Comparison of ENCODE assay signal across 1 cellular context in the genomic region with DNA sequence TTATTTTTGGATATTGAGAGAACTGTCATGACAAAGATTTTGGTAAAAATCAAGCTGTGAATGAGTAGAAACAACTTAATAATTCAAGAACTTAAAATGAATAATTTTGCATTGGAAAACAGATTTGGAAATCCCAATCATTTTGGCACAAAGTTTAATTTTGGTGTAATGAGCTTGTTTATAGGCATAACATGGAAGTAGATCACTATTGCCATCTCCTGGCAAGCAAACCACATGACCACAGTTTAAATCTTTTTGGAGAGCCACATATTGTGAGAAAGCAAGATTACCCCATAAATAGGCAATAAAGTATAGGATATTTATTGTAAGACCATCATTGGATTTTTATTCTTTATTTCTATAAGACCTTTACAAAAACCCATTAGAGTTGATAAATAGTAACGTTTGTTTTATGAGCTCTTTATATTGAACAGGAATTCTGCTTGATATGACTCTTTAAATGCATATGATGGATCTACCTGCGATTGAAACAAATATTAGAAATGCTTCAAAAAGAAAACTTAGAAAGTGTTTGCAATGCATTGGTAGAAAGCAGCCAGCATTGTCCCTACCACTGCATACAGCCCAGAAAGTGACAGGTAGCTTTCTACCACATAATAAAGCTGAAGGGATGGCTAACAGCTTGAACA.
TF ChIP-seq lines count a peak whose summit lies in the region.

No MANE protein-coding gene starts in this region.

TF ChIP-seq in K562, 482 proteins besides CTCF, POLR2A, EP300 and RAD21 (continued from another document):
- TF ChIP-seq, protein P1, sequence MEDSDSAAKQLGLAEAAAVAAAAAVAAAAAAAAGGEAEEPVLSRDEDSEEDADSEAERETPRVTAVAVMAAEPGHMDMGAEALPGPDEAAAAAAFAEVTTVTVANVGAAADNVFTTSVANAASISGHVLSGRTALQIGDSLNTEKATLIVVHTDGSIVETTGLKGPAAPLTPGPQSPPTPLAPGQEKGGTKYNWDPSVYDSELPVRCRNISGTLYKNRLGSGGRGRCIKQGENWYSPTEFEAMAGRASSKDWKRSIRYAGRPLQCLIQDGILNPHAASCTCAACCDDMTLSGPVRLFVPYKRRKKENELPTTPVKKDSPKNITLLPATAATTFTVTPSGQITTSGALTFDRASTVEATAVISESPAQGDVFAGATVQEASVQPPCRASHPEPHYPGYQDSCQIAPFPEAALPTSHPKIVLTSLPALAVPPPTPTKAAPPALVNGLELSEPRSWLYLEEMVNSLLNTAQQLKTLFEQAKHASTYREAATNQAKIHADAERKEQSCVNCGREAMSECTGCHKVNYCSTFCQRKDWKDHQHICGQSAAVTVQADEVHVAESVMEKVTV (CRISPR knock-in tag; IDR thresholded peaks at IDR 0.05) = peak; percentile 49; the same call in 1 of the 2 replicates
- no peak for TF ChIP-seq ZNF354B (CRISPR knock-in tag; IDR thresholded peaks at IDR 0.05)
- no peak for TF ChIP-seq NFYB (IDR thresholded peaks at IDR 0.05; ENCODE audit: extremely low read depth, insufficient read length)
- TF ChIP-seq ILF3 (IDR thresholded peaks at IDR 0.05; ENCODE audit: borderline replicate concordance) = no peak
- no peak for TF ChIP-seq SRSF7 (optimal IDR thresholded peaks at IDR 0.05; ENCODE audit: low read depth, low read length)
- TF ChIP-seq RFX1 (IDR thresholded peaks at IDR 0.05) = no peak
- no peak for TF ChIP-seq TRIM28 (IDR thresholded peaks at IDR 0.05)
- no peak for TF ChIP-seq MBD2 (IDR thresholded peaks at IDR 0.05; ENCODE audit: borderline replicate concordance, low read depth)
- TF ChIP-seq NR2C1 (IDR thresholded peaks at IDR 0.05) = no peak
- no peak for TF ChIP-seq NR2C1 (tag; IDR thresholded peaks at IDR 0.05)
- 0 out of 2 replicates have a peak, but pooled peaks have one; percentile 27 for TF ChIP-seq SMC3 (conservative IDR thresholded peaks at IDR 0.05; ENCODE audit: insufficient read depth, low read depth, low read length)
- TF ChIP-seq, protein P2, sequence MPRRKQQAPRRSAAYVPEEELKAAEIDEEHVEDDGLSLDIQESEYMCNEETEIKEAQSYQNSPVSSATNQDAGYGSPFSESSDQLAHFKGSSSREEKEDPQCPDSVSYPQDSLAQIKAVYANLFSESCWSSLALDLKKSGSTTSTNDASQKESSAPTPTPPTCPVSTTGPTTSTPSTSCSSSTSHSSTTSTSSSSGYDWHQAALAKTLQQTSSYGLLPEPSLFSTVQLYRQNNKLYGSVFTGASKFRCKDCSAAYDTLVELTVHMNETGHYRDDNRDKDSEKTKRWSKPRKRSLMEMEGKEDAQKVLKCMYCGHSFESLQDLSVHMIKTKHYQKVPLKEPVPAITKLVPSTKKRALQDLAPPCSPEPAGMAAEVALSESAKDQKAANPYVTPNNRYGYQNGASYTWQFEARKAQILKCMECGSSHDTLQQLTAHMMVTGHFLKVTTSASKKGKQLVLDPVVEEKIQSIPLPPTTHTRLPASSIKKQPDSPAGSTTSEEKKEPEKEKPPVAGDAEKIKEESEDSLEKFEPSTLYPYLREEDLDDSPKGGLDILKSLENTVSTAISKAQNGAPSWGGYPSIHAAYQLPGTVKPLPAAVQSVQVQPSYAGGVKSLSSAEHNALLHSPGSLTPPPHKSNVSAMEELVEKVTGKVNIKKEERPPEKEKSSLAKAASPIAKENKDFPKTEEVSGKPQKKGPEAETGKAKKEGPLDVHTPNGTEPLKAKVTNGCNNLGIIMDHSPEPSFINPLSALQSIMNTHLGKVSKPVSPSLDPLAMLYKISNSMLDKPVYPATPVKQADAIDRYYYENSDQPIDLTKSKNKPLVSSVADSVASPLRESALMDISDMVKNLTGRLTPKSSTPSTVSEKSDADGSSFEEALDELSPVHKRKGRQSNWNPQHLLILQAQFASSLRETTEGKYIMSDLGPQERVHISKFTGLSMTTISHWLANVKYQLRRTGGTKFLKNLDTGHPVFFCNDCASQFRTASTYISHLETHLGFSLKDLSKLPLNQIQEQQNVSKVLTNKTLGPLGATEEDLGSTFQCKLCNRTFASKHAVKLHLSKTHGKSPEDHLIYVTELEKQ (CRISPR knock-in tag; IDR thresholded peaks at IDR 0.05) = no peak
TF ChIP-seq in K562: peak in this region for 2.
